In genomic region chr2:142188562-142188961, GRCh38 we compare ENCODE assay signal across 22 cellular contexts. TPM values are rescaled to one million over a fixed set of nuclear protein-coding genes. Genes with fewer than 3 reads are reported as not detected.
DNase-seq lines count a peak whose midpoint lies in the region; ATAC-seq, FAIRE-seq and TF ChIP-seq lines count a peak whose summit lies in the region.
"Had no signal": no experiment of that assay in that cellular context is flagged by ENCODE, and none has a peak within 500 bp of the region (broad histone marks: within the 10 kb centered on the region; RNA-seq: fewer than 3 reads in every experiment).

No MANE protein-coding gene starts in this region.

- H3K9me2 ChIP-seq in HCT116 (ENCODE audit: insufficient read depth), result no peaks in the 10 kb centered on the region

- H3F3A ChIP-seq in neural progenitor cell (ENCODE audit: low read depth), result no peaks in the 10 kb centered on the region

- FAIRE-seq in K562 (lab: Jason Lieb, UNC) (no peak), keratinocyte (lab: Jason Lieb, UNC) (no peak)
- FAIRE-seq: D721Med, HTR-8/SVneo had no signal

- dilution Hi-C loops in keratinocyte (cut with MboI; ENCODE audit: extremely low pct_ligation_motif_present, low sequenced_read_pairs), result no loop called here

- H3K9me3 ChIP-seq in HCT116 (ENCODE audit: control insufficient read depth in 1 of 2, insufficient read depth in 1 of 2, low read depth in 1 of 2, low read length in 2 of 2), result no peaks in the 10 kb centered on the region
- H3K9me3 ChIP-seq in K562 (replicated peaks; ENCODE audit: control insufficient read depth, insufficient read depth, low read depth, low read length), result no peaks in the 10 kb centered on the region
- no peaks in the 10 kb centered on the region for H3K9me3 ChIP-seq in keratinocyte (ENCODE audit: control insufficient read depth, low read depth, low read length)
- no peaks in the 10 kb centered on the region for H3K9me3 ChIP-seq in psoas muscle
- no peaks in the 10 kb centered on the region for H3K9me3 ChIP-seq in neural progenitor cell (ENCODE audit: low read depth)
- H3K9me3 ChIP-seq: BE2C had no signal

- H3K4me2 ChIP-seq in HCT116 (ENCODE audit: low read length) (no peak overlapping the region), K562 (ENCODE audit: insufficient read depth, low read length) (no peak overlapping the region), keratinocyte (ENCODE audit: control insufficient read depth, extremely low read depth, insufficient read depth, low read depth, low read length) (no peak overlapping the region), neural progenitor cell (no peak overlapping the region)

- POLR2A ChIA-PET in HCT116 (lab: Charles Lee) (no interaction called here), K562 (lab: Yijun Ruan, JAX) (no interaction called here)

- H3K27ac Mint-ChIP-seq in neural progenitor cell, result no peak overlapping the region
- H3K27ac Mint-ChIP-seq: CD8-positive, alpha-beta T cell had no signal

- H2AFZ ChIP-seq in HCT116 (ENCODE audit: low read depth, low read length, poor library complexity, severe bottlenecking) (peak overlapping the region; percentile 55), K562 (ENCODE audit: low read depth, low read length) (no peak overlapping the region), keratinocyte (ENCODE audit: control insufficient read depth, low read length) (peak overlapping the region; percentile 20), neural progenitor cell (replicated peaks) (no peak overlapping the region)

- peak; percentile 3 for DNase-seq in AG08395 (ENCODE audit: low spot score)
- DNase-seq in HCT116 (ENCODE audit: low read depth, low spot score), result no peak
- no peak for DNase-seq in K562 (ENCODE audit: extremely low read depth in 1 of 4, low spot score in 3 of 4)
- no peak for DNase-seq in keratinocyte (ENCODE audit: low read depth, low spot score)
- no peak for DNase-seq in NCI-H446 (lab: John Stamatoyannopoulos, UW)
- DNase-seq in omental fat pad (ENCODE audit: low spot score), result no peak
- no peak for DNase-seq in psoas muscle
- DNase-seq in neural progenitor cell (ENCODE audit: low spot score), result no peak
- DNase-seq: BE2C; CD8-positive, alpha-beta T cell; DND-41; H9; KBM-7; NCI-H1092 treated with DMSO at 0.1 percent for 48 hours; NCI-H1694; NCI-H2107; NCI-H226; NCI-H526 treated with DMSO at 0.1 percent for 48 hours; OCI-M1 had no signal

- no peak overlapping the region for H3K4me3 ChIP-seq in HCT116 (replicated peaks in 1 of 2; ENCODE audit: low read depth in 1 of 2, low read length in 2 of 2)
- no peak overlapping the region for H3K4me3 ChIP-seq in K562
- no peak overlapping the region for H3K4me3 ChIP-seq in keratinocyte (ENCODE audit: control insufficient read depth in 2 of 3, extremely low read depth in 1 of 3, insufficient read depth in 2 of 3, low read depth in 1 of 3, low read length in 3 of 3)
- H3K4me3 ChIP-seq in psoas muscle, result no peak overlapping the region
- H3K4me3 ChIP-seq in neural progenitor cell, result no peak overlapping the region
- H3K4me3 ChIP-seq: SK-N-MC had no signal

- no peaks in the 10 kb centered on the region for H3K27me3 Mint-ChIP-seq in neural progenitor cell (ENCODE audit: insufficient read depth, low read depth)

- no peaks in the 10 kb centered on the region for H3K27me3 ChIP-seq in HCT116 (ENCODE audit: insufficient read depth, low read length)
- H3K27me3 ChIP-seq in K562 (ENCODE audit: control insufficient read depth in 2 of 2, insufficient read depth in 2 of 2, low read length in 2 of 2), result no peaks in the 10 kb centered on the region
- H3K27me3 ChIP-seq in keratinocyte (ENCODE audit: control insufficient read depth, extremely low read depth, insufficient read depth, low read length), result no peaks in the 10 kb centered on the region
- H3K27me3 ChIP-seq in psoas muscle (ENCODE audit: insufficient read depth in 3 of 3, low read length in 2 of 3), result no peaks in the 10 kb centered on the region
- no peaks in the 10 kb centered on the region for H3K27me3 ChIP-seq in neural progenitor cell
- H3K27me3 ChIP-seq: BE2C had no signal

- TF ChIP-seq POLR2A in HCT116 (IDR thresholded peaks at IDR 0.05; ENCODE audit: borderline replicate concordance, extremely low read depth, insufficient read depth, insufficient read length) (no peak), K562 (conservative IDR thresholded peaks at IDR 0.05) (no peak)

- no peaks in the 10 kb centered on the region for H3K36me3 Mint-ChIP-seq in neural progenitor cell
- H3K36me3 Mint-ChIP-seq: CD8-positive, alpha-beta T cell had no signal

- ATAC-seq in HCT116 (no peak), K562 (no peak), omental fat pad (ENCODE audit: low FRiP score) (no peak), psoas muscle (no peak)
- ATAC-seq: CD8-positive, alpha-beta T cell had no signal

- TF ChIP-seq CTCF in HCT116 (IDR thresholded peaks at IDR 0.05 in 2 of 3, conservative IDR thresholded peaks at IDR 0.05 in 1 of 3; ENCODE audit: borderline replicate concordance in 1 of 3, insufficient read depth in 1 of 3, low read depth in 2 of 3, low read length in 2 of 3) (no peak), K562 (IDR thresholded peaks at IDR 0.05 in 2 of 3, conservative IDR thresholded peaks at IDR 0.05 in 1 of 3; ENCODE audit: insufficient read depth in 2 of 3, low read depth in 1 of 3, low read length in 3 of 3) (no peak), keratinocyte (optimal IDR thresholded peaks at IDR 0.05 in 1 of 3, IDR thresholded peaks at IDR 0.05 in 1 of 3, conservative IDR thresholded peaks at IDR 0.05 in 1 of 3; ENCODE audit: extremely low read depth in 1 of 3, insufficient read depth in 2 of 3, low read length in 3 of 3) (no peak), omental fat pad (IDR thresholded peaks at IDR 0.05) (no peak), psoas muscle (IDR thresholded peaks at IDR 0.05) (no peak), neural progenitor cell (IDR thresholded peaks at IDR 0.05) (no peak)

- RAD21 ChIA-PET in HCT116 (lab: Charles Lee; ENCODE audit: low non-redundant PET in 1 of 2, low total read pairs in 2 of 2, uncharacterized antibody in 2 of 2, unreplicated experiment in 2 of 2), result no interaction called here

- no peaks in the 10 kb centered on the region for H3K9me3 Mint-ChIP-seq in neural progenitor cell

- intact Hi-C loops in HCT116 (cut with micrococcal nuclease), result no loop called here
- intact Hi-C loops in K562 (cut with micrococcal nuclease), result no loop called here
- intact Hi-C loops in psoas muscle (cut with DNase I), result no loop called here

- H3K9ac ChIP-seq in HCT116 (ENCODE audit: low read length) (no peak overlapping the region), K562 (ENCODE audit: insufficient read depth in 1 of 2, low read depth in 2 of 2, low read length in 2 of 2) (no peak overlapping the region), keratinocyte (ENCODE audit: control insufficient read depth, extremely low read depth, insufficient read depth, low read length) (no peak overlapping the region), neural progenitor cell (no peak overlapping the region)

- no peak overlapping the region for H3K4me3 Mint-ChIP-seq in neural progenitor cell
- H3K4me3 Mint-ChIP-seq: CD8-positive, alpha-beta T cell; H9 had no signal

- in situ Hi-C loops in K562 (cut with MboI), result no loop called here

- H3K79me2 ChIP-seq in HCT116 (ENCODE audit: insufficient read depth, low read length) (no peaks in the 10 kb centered on the region), K562 (ENCODE audit: control insufficient read depth, insufficient read depth, low read length) (no peaks in the 10 kb centered on the region), keratinocyte (ENCODE audit: control insufficient read depth, insufficient read depth, low read length) (no peaks in the 10 kb centered on the region), neural progenitor cell (ENCODE audit: low read depth) (no peaks in the 10 kb centered on the region)

- H4K20me1 ChIP-seq in HCT116 (ENCODE audit: insufficient read depth), result no peaks in the 10 kb centered on the region
- no peaks in the 10 kb centered on the region for H4K20me1 ChIP-seq in K562 (replicated peaks; ENCODE audit: control insufficient read depth, insufficient read depth, low read length)
- no peaks in the 10 kb centered on the region for H4K20me1 ChIP-seq in keratinocyte (ENCODE audit: control insufficient read depth, extremely low read depth, insufficient read depth, low read length)
- H4K20me1 ChIP-seq in neural progenitor cell (ENCODE audit: low read depth), result no peaks in the 10 kb centered on the region

- WGBS in K562 (ENCODE audit: insufficient coverage, low coverage, missing lambda C conversion rate), result 0% methylated on average over 1 of the region's 1 CpG
- WGBS in psoas muscle, 3 donors, result 94 to 98% (median 96%) methylated on average over 1 of the region's 1 CpG

- TF ChIP-seq RAD21 in HCT116 (IDR thresholded peaks at IDR 0.05; ENCODE audit: low read depth) (no peak), K562 (CRISPR knock-in tag; conservative IDR thresholded peaks at IDR 0.05 in 1 of 2, IDR thresholded peaks at IDR 0.05 in 1 of 2) (no peak)

- BruUV-seq in HCT116 (replicated peaks; lab: Mats Ljungman, UMichigan) (no TSS peak), K562 (replicated peaks; lab: Mats Ljungman, UMichigan) (no TSS peak)

- H3K4me1 ChIP-seq in HCT116 (ENCODE audit: control insufficient read depth in 1 of 2, insufficient read depth in 2 of 2, low read length in 2 of 2) (peaks cover 10 to 34% of the 10 kb centered on the region in 2 experiments; a peak in 3 of 4 replicates), K562 (replicated peaks in 1 of 2; ENCODE audit: control insufficient read depth in 2 of 2, insufficient read depth in 2 of 2, low read length in 2 of 2) (no peaks in the 10 kb centered on the region), keratinocyte (ENCODE audit: control insufficient read depth, extremely low read depth, insufficient read depth, low read length) (peaks cover 6% of the 10 kb centered on the region), psoas muscle (no peaks in the 10 kb centered on the region), neural progenitor cell (no peaks in the 10 kb centered on the region)
- H3K4me1 ChIP-seq: BE2C had no signal

- H3K27ac ChIP-seq in HCT116 (ENCODE audit: low read depth, low read length) (no peak overlapping the region), K562 (ENCODE audit: extremely low read depth, low read depth, low read length) (no peak overlapping the region), keratinocyte (ENCODE audit: control insufficient read depth, insufficient read depth, low read length) (no peak overlapping the region), psoas muscle (no peak overlapping the region), neural progenitor cell (no peak overlapping the region)
- H3K27ac ChIP-seq: SK-N-MC had no signal

- CTCF ChIA-PET in HCT116 (lab: Charles Lee) (no interaction called here), K562 (lab: Yijun Ruan, JAX; ENCODE audit: low intra/inter-chr PET ratio) (no interaction called here)

- no peak for TF ChIP-seq EP300 in K562 (IDR thresholded peaks at IDR 0.05; ENCODE audit: low read length)

- H3K36me3 ChIP-seq in HCT116 (ENCODE audit: control insufficient read depth in 1 of 2, insufficient read depth in 2 of 2, low read length in 2 of 2) (no peaks in the 10 kb centered on the region), K562 (ENCODE audit: control insufficient read depth, insufficient read depth, low read length) (no peaks in the 10 kb centered on the region), keratinocyte (ENCODE audit: control insufficient read depth in 2 of 2, extremely low read depth in 1 of 2, insufficient read depth in 2 of 2, low read length in 2 of 2) (no peaks in the 10 kb centered on the region), psoas muscle (ENCODE audit: insufficient read depth in 1 of 2, low read depth in 1 of 2) (no peaks in the 10 kb centered on the region), neural progenitor cell (no peaks in the 10 kb centered on the region)
- H3K36me3 ChIP-seq: BE2C had no signal

- no peaks in the 10 kb centered on the region for H3K9me1 ChIP-seq in K562 (ENCODE audit: control insufficient read depth, insufficient read depth, low read length)
- no peaks in the 10 kb centered on the region for H3K9me1 ChIP-seq in keratinocyte (ENCODE audit: control insufficient read depth, extremely low read depth, insufficient read depth, low read length)

- H3K4me1 Mint-ChIP-seq in neural progenitor cell, result no peaks in the 10 kb centered on the region

RNA-seq across cellular contexts. Expression of gene LRP1B, which starts 57.7 kb away (rescaled TPM):
- total RNA-seq in HCT116 (2021; ENCODE audit: unreplicated experiment) (0.34 TPM), K562 (2014; rRNA removed) (not detected in 2 replicates), K562 (2014; rRNA removed; fragmentation: Illumina TruSeq; extraction: Trizol) (not detected in 2 replicates), K562 (2015; rRNA removed; fragmentation: Illumina TruSeq; extraction: Trizol) (not detected in 2 replicates), K562 (2021) (not detected in 2 replicates), omental fat pad (10 to 100 TPM in 1 of 4 donors, 1 to 10 TPM in 3; 3.6 to 10.1 (median 6.1) TPM), psoas muscle (1 to 10 TPM in 2 of 4 donors, under 1 TPM in 2; 0.78 to 3.3 (median 1.2) TPM), neural progenitor cell (ENCODE audit: low replicate concordance) (0.09 TPM in 1 of 2 replicates, not detected in the other)
- 0.03 and 0.10 TPM in 2 replicates for polyA plus RNA-seq in HCT116 (2012)
- not detected in 2 replicates for total RNA-seq in K562 (2011; cell fraction: chromatin; rRNA removed; ENCODE audit: low replicate concordance)
- total RNA-seq in K562 (2011; cell fraction: nucleolus; rRNA removed), result not detected in 2 replicates
- not detected in 2 replicates for total RNA-seq in K562 (2011; cell fraction: nucleoplasm; rRNA removed)
- polyA plus RNA-seq in K562 (2011; rRNA removed) (not detected in 2 replicates), K562 (2014; fragmentation: Illumina TruSeq; extraction: Trizol) (not detected in 2 replicates), K562 (2014; fragmentation: Nextera tagmentation; extraction: Ambion mirVana) (not detected), K562 (2014; rRNA removed) (not detected in 2 replicates), keratinocyte (0.01 TPM in 1 of 3 replicates, not detected in the others), psoas muscle (1 to 10 TPM in 1 of 3 donors, under 1 TPM in 2; 0.33 to 1.3 (median 0.57) TPM)
- not detected in 2 replicates for polyA plus RNA-seq in K562 (2011; cell fraction: cytosol; rRNA removed)
- not detected in 2 replicates for polyA plus RNA-seq in K562 (2011; cell fraction: nucleus; rRNA removed)
- polyA plus RNA-seq in K562 (2012), result not detected in 2 replicates
- polyA minus RNA-seq in K562 (2011; rRNA and poly(A)+ RNA removed), result not detected in 2 replicates
- polyA minus RNA-seq in K562 (2011; cell fraction: cytosol; rRNA and poly(A)+ RNA removed), result not detected in 2 replicates
- not detected in 2 replicates for polyA minus RNA-seq in K562 (2011; cell fraction: nucleus; rRNA and poly(A)+ RNA removed)
- not detected for polyA plus RNA-seq in keratinocyte (2011; ENCODE audit: low read depth)
- polyA plus RNA-seq in keratinocyte (2011; cell fraction: cytosol; rRNA removed), result not detected in 2 replicates
- polyA plus RNA-seq in keratinocyte (2011; cell fraction: nucleus; rRNA removed), result 0.01 and 0.16 TPM in 2 replicates
- not detected in 2 replicates for polyA plus RNA-seq in keratinocyte (2012; ENCODE audit: low replicate concordance)
- polyA minus RNA-seq in keratinocyte, result 0.03 to 0.53 TPM in 2 of 3 replicates, not detected in the other
- polyA minus RNA-seq in keratinocyte (2011; cell fraction: cytosol; rRNA and poly(A)+ RNA removed), result not detected
- 0.11 and 0.70 TPM in 2 replicates for polyA minus RNA-seq in keratinocyte (2011; cell fraction: nucleus; rRNA and poly(A)+ RNA removed)
- total RNA-seq: CD8-positive, alpha-beta T cell; H9 had no signal

Comparison
In these comparisons a context has a peak if more than half of its experiments do, and no peak if none do; other contexts are left out.
1. H2AFZ ChIP-seq: peak in HCT116 (single experiment) and keratinocyte (single experiment); none in K562 (single experiment) and neural progenitor cell (single experiment).